9 cellular contexts compared by ENCODE assay signal in the genomic region with DNA sequence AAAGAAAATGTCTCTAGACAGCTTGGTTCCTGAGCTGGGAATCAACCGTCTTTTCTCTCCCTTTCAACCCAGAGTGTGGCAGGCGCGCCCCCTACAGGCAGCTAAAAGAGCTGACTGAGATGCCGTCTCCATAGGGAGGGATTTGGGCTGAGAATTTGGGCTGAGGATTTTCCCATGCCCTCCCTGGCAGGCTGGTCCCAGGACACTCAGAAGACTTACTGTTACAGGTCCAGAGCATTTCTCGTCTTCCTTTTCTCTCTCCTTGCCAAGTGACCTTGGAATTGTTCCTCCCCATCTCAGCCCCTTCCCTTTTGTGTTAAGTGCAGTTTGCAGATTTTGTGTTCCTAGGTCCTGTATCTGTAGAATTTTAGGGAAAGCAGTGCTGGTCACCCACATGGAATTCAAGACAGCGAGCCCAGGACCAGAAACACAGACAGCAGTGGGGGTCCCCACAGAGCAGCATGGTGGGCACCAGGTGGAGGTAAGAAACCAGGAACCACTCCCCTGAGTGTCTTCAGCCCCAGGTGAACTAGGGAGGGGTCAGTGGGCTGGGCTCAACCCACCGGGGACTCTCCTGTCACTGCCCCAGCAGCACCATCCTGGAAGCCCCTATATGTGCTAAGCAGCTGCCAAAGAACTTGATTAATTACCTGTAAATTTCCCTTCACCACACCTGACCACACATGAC. TPM values are rescaled to one million over a fixed set of nuclear protein-coding genes. Genes with fewer than 3 reads are reported as not detected.
DNase-seq lines count a peak whose midpoint lies in the region; ATAC-seq, FAIRE-seq and TF ChIP-seq lines count a peak whose summit lies in the region.
"Had no signal": no experiment of that assay in that cellular context is flagged by ENCODE, and none has a peak within 500 bp of the region (broad histone marks: within the 10 kb centered on the region; RNA-seq: fewer than 3 reads in every experiment).

No MANE protein-coding gene starts in this region.

- peaks cover 59% of the 10 kb centered on the region for H3K27me3 Mint-ChIP-seq in astrocyte (ENCODE audit: low read depth, unreplicated experiment)

- peak; percentile 55 for TF ChIP-seq CTCF in astrocyte (IDR thresholded peaks at IDR 0.05; ENCODE audit: insufficient read depth, low read depth, low read length)

- H3K36me3 Mint-ChIP-seq in astrocyte (ENCODE audit: low read depth, unreplicated experiment) = no peaks in the 10 kb centered on the region

- no peak overlapping the region for H3K27ac Mint-ChIP-seq in astrocyte (ENCODE audit: unreplicated experiment)

- H3K9me3 Mint-ChIP-seq in astrocyte (ENCODE audit: unreplicated experiment) = peaks cover 6% of the 10 kb centered on the region

- no peak for FAIRE-seq in astrocyte (lab: Jason Lieb, UNC)

- ATAC-seq in HG03457 (IDR thresholded peaks at IDR 0.05; ENCODE audit: unreplicated experiment) (no peak), HG03432 (IDR thresholded peaks at IDR 0.05; ENCODE audit: unreplicated experiment) (no peak)

- H3K4me3 Mint-ChIP-seq in astrocyte (ENCODE audit: unreplicated experiment) = no peak overlapping the region

- H3K4me1 Mint-ChIP-seq in astrocyte (ENCODE audit: low read depth, unreplicated experiment) = no peaks in the 10 kb centered on the region

- H3K36me3 ChIP-seq in astrocyte (ENCODE audit: insufficient read depth, low read length) = no peaks in the 10 kb centered on the region

- H2AFZ ChIP-seq in astrocyte (ENCODE audit: low read depth, low read length) = no peak overlapping the region

- peaks cover 2% of the 10 kb centered on the region for H3K27me3 ChIP-seq in astrocyte (ENCODE audit: insufficient read depth, low read length)

- no peak overlapping the region for H3K27ac ChIP-seq in astrocyte (ENCODE audit: low read depth, low read length)
- H3K27ac ChIP-seq: SK-N-MC had no signal

- H3K4me2 ChIP-seq in astrocyte (ENCODE audit: low read length) = no peak overlapping the region

- H4K20me1 ChIP-seq in astrocyte (ENCODE audit: insufficient read depth, low read length) = no peaks in the 10 kb centered on the region

- no peaks in the 10 kb centered on the region for H3K9me3 ChIP-seq in astrocyte (ENCODE audit: insufficient read depth, low read depth, low read length)

- H3K9ac ChIP-seq in astrocyte (ENCODE audit: low read length) = no peak overlapping the region

- H3K4me1 ChIP-seq in astrocyte (ENCODE audit: insufficient read depth, low read length) = no peaks in the 10 kb centered on the region

- no peaks in the 10 kb centered on the region for H3K79me2 ChIP-seq in astrocyte (ENCODE audit: insufficient read depth, low read length)

- peak; percentile 69 for DNase-seq in DMS153 treated with DMSO at 0.1 percent for 48 hours (lab: John Stamatoyannopoulos, UW; ENCODE audit: unreplicated experiment)
- DNase-seq in LoVo (ENCODE audit: low spot score) = peak; percentile 50
- peak; percentile 50 for DNase-seq in T-helper 22 cell (ENCODE audit: low read depth)
- DNase-seq in astrocyte (ENCODE audit: low read depth) = peak; percentile 2
- peak; percentile 64 for DNase-seq in iris pigment epithelial cell (ENCODE audit: low read depth)
- peak; percentile 81 to 82 for DNase-seq in stimulated activated CD4-positive, alpha-beta T cell treated with anti-CD3 and anti-CD28 coated beads, Interleukin-2, amount 100 ng/mL, for 24 hours

- no peak overlapping the region for H3K4me3 ChIP-seq in astrocyte (ENCODE audit: insufficient read depth, low read depth, low read length)
- H3K4me3 ChIP-seq: SK-N-MC had no signal

RNA-seq across cellular contexts. Expression of gene IGLL5, which starts 9.9 kb away (rescaled TPM):
- not detected in 2 replicates for total RNA-seq in astrocyte

Comparison
In these comparisons a context has a peak if more than half of its experiments do, and no peak if none do; other contexts are left out.
1. DNase-seq: peak in every context shown above with its lines; median percentile 82 in stimulated activated CD4-positive, alpha-beta T cell treated with anti-CD3 and anti-CD28 coated beads, Interleukin-2, amount 100 ng/mL, for 24 hours; 69 in DMS153 treated with DMSO at 0.1 percent for 48 hours; 64 in iris pigment epithelial cell; 50 in LoVo; 50 in T-helper 22 cell; 2 in astrocyte.